26 cellular contexts compared by ENCODE assay signal in genomic region chr20:14960837-14961236, GRCh38.
"Had no signal": no experiment of that assay in that cellular context is flagged by ENCODE, and none has a peak within 500 bp of the region (broad histone marks: within the 10 kb centered on the region; RNA-seq: fewer than 3 reads in every experiment).

No MANE protein-coding gene starts in this region.

- H3K36me3 ChIP-seq: colonic mucosa, esophagus muscularis mucosa, left lung, ovary, sigmoid colon, thoracic aorta, tibial nerve, upper lobe of left lung had no signal

- H3K27ac Mint-ChIP-seq: dendritic cell treated with granulocyte-macrophage colony-stimulating factor and Interleukin-4, amounts not matched to agents 40 ng/mL and 50 ng/mL, for 4 days; endodermal cell; immature natural killer cell; natural killer cell; stimulated activated memory B cell treated with anti-CD40 and anti-IgM and Interleukin-4, amounts not matched to agents 10 μg/mL and 1 μg/mL and 100 μg/mL, for 72 hours had no signal

- H3K27me3 ChIP-seq: colonic mucosa, esophagus muscularis mucosa, left lung, ovary, sigmoid colon, tibial nerve, upper lobe of left lung had no signal

- H3K36me3 Mint-ChIP-seq: immature natural killer cell; natural killer cell; stimulated activated memory B cell treated with anti-CD40 and anti-IgM and Interleukin-4, amounts not matched to agents 10 μg/mL and 1 μg/mL and 100 μg/mL, for 72 hours had no signal

- H3K4me1 ChIP-seq: colonic mucosa, esophagus muscularis mucosa, left lung, psoas muscle, sigmoid colon, tibial nerve, upper lobe of left lung had no signal

- H3K9me3 ChIP-seq: colonic mucosa, esophagus muscularis mucosa, left lung, ovary, psoas muscle, sigmoid colon, thoracic aorta, tibial nerve, upper lobe of left lung had no signal

- H3K27me3 Mint-ChIP-seq: dendritic cell treated with granulocyte-macrophage colony-stimulating factor and Interleukin-4, amounts not matched to agents 40 ng/mL and 50 ng/mL, for 4 days had no signal

- H3K4me3 Mint-ChIP-seq: dendritic cell treated with granulocyte-macrophage colony-stimulating factor and Interleukin-4, amounts not matched to agents 40 ng/mL and 50 ng/mL, for 4 days; endodermal cell; immature natural killer cell; natural killer cell; stimulated activated memory B cell treated with anti-CD40 and anti-IgM and Interleukin-4, amounts not matched to agents 10 μg/mL and 1 μg/mL and 100 μg/mL, for 72 hours had no signal

- H3K9me3 Mint-ChIP-seq: endodermal cell had no signal

- H3K4me1 Mint-ChIP-seq: immature natural killer cell; natural killer cell; stimulated activated memory B cell treated with anti-CD40 and anti-IgM and Interleukin-4, amounts not matched to agents 10 μg/mL and 1 μg/mL and 100 μg/mL, for 72 hours had no signal

- DNase-seq: colonic mucosa; effector CD8-positive, alpha-beta T cell; endodermal cell; foreskin melanocyte; hypothalamus; immature natural killer cell; left cardiac atrium; left lung; mesendoderm; midbrain; natural killer cell; occipital lobe; ovary; posterior cingulate gyrus; psoas muscle; right cardiac atrium; sigmoid colon; stimulated activated CD4-positive, alpha-beta T cell treated with anti-CD3 and anti-CD28 coated beads, Interleukin-4, amount 100 ng/mL, for 4 hours; stimulated activated naive CD8-positive, alpha-beta T cell treated with anti-CD3 and anti-CD28 coated beads, Interleukin-15, Interleukin-2, amounts not matched to agents 100 U/mL and 50 U/mL, for 24 hours; substantia nigra; upper lobe of left lung had no signal

- H3K27ac ChIP-seq: colonic mucosa, esophagus muscularis mucosa, left lung, ovary, psoas muscle, sigmoid colon, thoracic aorta, tibial nerve, upper lobe of left lung had no signal

- ATAC-seq: left lung; natural killer cell; psoas muscle; stimulated activated memory B cell treated with anti-CD40 and anti-IgM and Interleukin-4, amounts not matched to agents 10 μg/mL and 1 μg/mL and 100 μg/mL, for 72 hours; stimulated activated naive CD8-positive, alpha-beta T cell treated with anti-CD3 and anti-CD28 coated beads, Interleukin-15, Interleukin-2, amounts not matched to agents 100 U/mL and 50 U/mL, for 24 hours had no signal

- H3K4me3 ChIP-seq: colonic mucosa, esophagus muscularis mucosa, left lung, ovary, psoas muscle, sigmoid colon, thoracic aorta, tibial nerve, upper lobe of left lung had no signal
